12 cellular contexts compared by ENCODE assay signal in the genomic region with DNA sequence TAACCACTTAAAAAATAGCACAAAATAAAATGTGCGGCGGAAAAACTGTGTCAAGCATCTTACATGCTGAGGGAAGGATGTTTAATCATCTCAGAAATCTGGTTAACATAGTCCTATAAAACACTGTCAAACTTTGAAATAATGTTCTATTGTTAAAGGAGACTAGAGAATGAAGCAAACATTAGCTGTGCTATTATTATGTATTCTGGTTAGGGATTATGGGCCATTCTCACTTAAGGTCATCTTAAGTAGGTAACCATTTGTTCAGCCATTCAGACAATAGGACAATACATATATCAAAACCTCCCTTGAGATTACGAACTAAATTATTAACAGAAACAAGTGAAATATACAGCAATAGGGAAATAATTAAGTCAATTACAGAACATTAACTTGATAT.
"Had no signal": no experiment of that assay in that cellular context is flagged by ENCODE, and none has a peak within 500 bp of the region (broad histone marks: within the 10 kb centered on the region; RNA-seq: fewer than 3 reads in every experiment).

No MANE protein-coding gene starts in this region.

- DNase-seq: activated gamma-delta T cell; activated naive CD8-positive, alpha-beta T cell treated with anti-CD3 and anti-CD28 coated beads, Interleukin-2, amount 10 ng/mL, durations not matched to agents 7 days and 5 days; anterior cingulate cortex; cerebellar nuclear complex; effector memory CD4-positive, alpha-beta T cell; foreskin keratinocyte; glutamatergic neuron; stimulated activated CD4-positive, alpha-beta T cell treated with anti-CD3 and anti-CD28 coated beads, Interleukin-2, amount 100 ng/mL, for 48 hours; stimulated activated naive B cell treated with anti-CD40 and anti-IgM and Interleukin-4, amounts not matched to agents 10 μg/mL and 1 μg/mL and 100 μg/mL, for 72 hours; substantia nigra; transverse colon had no signal

- H3K4me3 ChIP-seq: transverse colon had no signal

- H3K27ac ChIP-seq: foreskin keratinocyte had no signal

- H3K27me3 ChIP-seq: foreskin keratinocyte, transverse colon had no signal

- ATAC-seq: foreskin keratinocyte; stimulated activated naive B cell treated with anti-CD40 and anti-IgM and Interleukin-4, amounts not matched to agents 10 μg/mL and 1 μg/mL and 100 μg/mL, for 72 hours had no signal

- H3K36me3 ChIP-seq: transverse colon had no signal

- H3K9me3 ChIP-seq: transverse colon had no signal

- H3K27ac Mint-ChIP-seq: activated naive CD8-positive, alpha-beta T cell treated with anti-CD3 and anti-CD28 coated beads, Interleukin-2, amount 10 ng/mL, durations not matched to agents 7 days and 5 days; dendritic cell treated with granulocyte-macrophage colony-stimulating factor and Interleukin-4, amounts not matched to agents 40 ng/mL and 50 ng/mL, for 4 days had no signal

- H3K9me3 Mint-ChIP-seq: activated naive CD8-positive, alpha-beta T cell treated with anti-CD3 and anti-CD28 coated beads, Interleukin-2, amount 10 ng/mL, durations not matched to agents 7 days and 5 days; dendritic cell treated with granulocyte-macrophage colony-stimulating factor and Interleukin-4, amounts not matched to agents 40 ng/mL and 50 ng/mL, for 4 days; stimulated activated naive B cell treated with anti-CD40 and anti-IgM and Interleukin-4, amounts not matched to agents 10 μg/mL and 1 μg/mL and 100 μg/mL, for 72 hours had no signal

- H3K4me3 Mint-ChIP-seq: activated naive CD8-positive, alpha-beta T cell treated with anti-CD3 and anti-CD28 coated beads, Interleukin-2, amount 10 ng/mL, durations not matched to agents 7 days and 5 days; dendritic cell treated with granulocyte-macrophage colony-stimulating factor and Interleukin-4, amounts not matched to agents 40 ng/mL and 50 ng/mL, for 4 days; stimulated activated naive B cell treated with anti-CD40 and anti-IgM and Interleukin-4, amounts not matched to agents 10 μg/mL and 1 μg/mL and 100 μg/mL, for 72 hours had no signal

- H3K4me1 ChIP-seq: foreskin keratinocyte had no signal

- H3K27me3 Mint-ChIP-seq: activated naive CD8-positive, alpha-beta T cell treated with anti-CD3 and anti-CD28 coated beads, Interleukin-2, amount 10 ng/mL, durations not matched to agents 7 days and 5 days; dendritic cell treated with granulocyte-macrophage colony-stimulating factor and Interleukin-4, amounts not matched to agents 40 ng/mL and 50 ng/mL, for 4 days; stimulated activated naive B cell treated with anti-CD40 and anti-IgM and Interleukin-4, amounts not matched to agents 10 μg/mL and 1 μg/mL and 100 μg/mL, for 72 hours had no signal
